In genomic region chr12:52210925-52211650, GRCh38 we compare ENCODE assay signal across 1 cellular context.
A peak's percentile ranks its signal among the peaks of the same experiment; 100 is the strongest.
TF ChIP-seq lines count a peak whose summit lies in the region.

No MANE protein-coding gene starts in this region.

TF ChIP-seq in HEK293, 187 proteins besides CTCF, POLR2A, EP300 and RAD21:
- TF ChIP-seq, protein P1, sequence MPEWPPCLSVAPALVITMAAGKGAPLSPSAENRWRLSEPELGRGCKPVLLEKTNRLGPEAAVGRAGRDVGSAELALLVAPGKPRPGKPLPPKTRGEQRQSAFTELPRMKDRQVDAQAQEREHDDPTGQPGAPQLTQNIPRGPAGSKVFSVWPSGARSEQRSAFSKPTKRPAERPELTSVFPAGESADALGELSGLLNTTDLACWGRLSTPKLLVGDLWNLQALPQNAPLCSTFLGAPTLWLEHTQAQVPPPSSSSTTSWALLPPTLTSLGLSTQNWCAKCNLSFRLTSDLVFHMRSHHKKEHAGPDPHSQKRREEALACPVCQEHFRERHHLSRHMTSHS (tag by site-specific recombination; IDR thresholded peaks at IDR 0.05), result no peak
- TF ChIP-seq ZNF521 (tag by site-specific recombination; IDR thresholded peaks at IDR 0.05) (no peak), ZIC2 (tag by site-specific recombination; IDR thresholded peaks at IDR 0.05) (peak; percentile 44; the same call in 1 of the 2 replicates), ZBTB6 (tag by site-specific recombination; IDR thresholded peaks at IDR 0.05) (no peak), ZNF664 (tag by site-specific recombination; IDR thresholded peaks at IDR 0.05) (no peak), YY2 (tag by site-specific recombination; IDR thresholded peaks at IDR 0.05) (no peak), GLIS1 (tag by site-specific recombination; IDR thresholded peaks at IDR 0.05) (peak; percentile 92), ZSCAN23 (tag by site-specific recombination; IDR thresholded peaks at IDR 0.05) (no peak), ZNF335 (tag by site-specific recombination; conservative IDR thresholded peaks at IDR 0.05) (peak; percentile 40), ZNF202 (tag by site-specific recombination; IDR thresholded peaks at IDR 0.05; ENCODE audit: borderline replicate concordance) (no peak), ZNF510 (tag by site-specific recombination; IDR thresholded peaks at IDR 0.05; ENCODE audit: insufficient replicate concordance) (no peak), KLF1 (tag by site-specific recombination; IDR thresholded peaks at IDR 0.05) (no peak), ZNF280C (tag by site-specific recombination; IDR thresholded peaks at IDR 0.05) (no peak), SP2 (tag by site-specific recombination; IDR thresholded peaks at IDR 0.05) (no peak), ZBTB7A (tag by site-specific recombination; IDR thresholded peaks at IDR 0.05; ENCODE audit: low read depth) (no peak), SCRT1 (tag by site-specific recombination; IDR thresholded peaks at IDR 0.05; ENCODE audit: borderline replicate concordance) (no peak), ZNF169 (tag by site-specific recombination; IDR thresholded peaks at IDR 0.05) (no peak)
- TF ChIP-seq, protein P2, sequence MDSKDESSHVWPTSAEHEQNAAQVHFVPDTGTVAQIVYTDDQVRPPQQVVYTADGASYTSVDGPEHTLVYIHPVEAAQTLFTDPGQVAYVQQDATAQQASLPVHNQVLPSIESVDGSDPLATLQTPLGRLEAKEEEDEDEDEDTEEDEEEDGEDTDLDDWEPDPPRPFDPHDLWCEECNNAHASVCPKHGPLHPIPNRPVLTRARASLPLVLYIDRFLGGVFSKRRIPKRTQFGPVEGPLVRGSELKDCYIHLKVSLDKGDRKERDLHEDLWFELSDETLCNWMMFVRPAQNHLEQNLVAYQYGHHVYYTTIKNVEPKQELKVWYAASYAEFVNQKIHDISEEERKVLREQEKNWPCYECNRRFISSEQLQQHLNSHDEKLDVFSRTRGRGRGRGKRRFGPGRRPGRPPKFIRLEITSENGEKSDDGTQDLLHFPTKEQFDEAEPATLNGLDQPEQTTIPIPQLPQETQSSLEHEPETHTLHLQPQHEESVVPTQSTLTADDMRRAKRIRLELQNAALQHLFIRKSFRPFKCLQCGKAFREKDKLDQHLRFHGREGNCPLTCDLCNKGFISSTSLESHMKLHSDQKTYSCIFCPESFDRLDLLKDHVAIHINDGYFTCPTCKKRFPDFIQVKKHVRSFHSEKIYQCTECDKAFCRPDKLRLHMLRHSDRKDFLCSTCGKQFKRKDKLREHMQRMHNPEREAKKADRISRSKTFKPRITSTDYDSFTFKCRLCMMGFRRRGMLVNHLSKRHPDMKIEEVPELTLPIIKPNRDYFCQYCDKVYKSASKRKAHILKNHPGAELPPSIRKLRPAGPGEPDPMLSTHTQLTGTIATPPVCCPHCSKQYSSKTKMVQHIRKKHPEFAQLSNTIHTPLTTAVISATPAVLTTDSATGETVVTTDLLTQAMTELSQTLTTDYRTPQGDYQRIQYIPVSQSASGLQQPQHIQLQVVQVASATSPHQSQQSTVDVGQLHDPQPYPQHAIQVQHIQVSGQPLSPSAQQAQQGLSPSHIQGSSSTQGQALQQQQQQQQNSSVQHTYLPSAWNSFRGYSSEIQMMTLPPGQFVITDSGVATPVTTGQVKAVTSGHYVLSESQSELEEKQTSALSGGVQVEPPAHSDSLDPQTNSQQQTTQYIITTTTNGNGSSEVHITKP (tag by site-specific recombination; IDR thresholded peaks at IDR 0.05), result no peak
